23 cellular contexts compared by ENCODE assay signal in genomic region chr4:771464-771863, GRCh38. TPM values are rescaled to one million over a fixed set of nuclear protein-coding genes. Genes with fewer than 3 reads are reported as not detected.
A peak's percentile ranks its signal among the peaks of the same experiment; 100 is the strongest.
DNase-seq lines count a peak whose midpoint lies in the region; ATAC-seq and TF ChIP-seq lines count a peak whose summit lies in the region.
"Had no signal": no experiment of that assay in that cellular context is flagged by ENCODE, and none has a peak within 500 bp of the region (broad histone marks: within the 10 kb centered on the region; RNA-seq: fewer than 3 reads in every experiment).

No MANE protein-coding gene starts in this region.

- no peak overlapping the region for H4K91ac ChIP-seq in mesenchymal stem cell (ENCODE audit: low read length)

- no peak overlapping the region for H2AK5ac ChIP-seq in mesenchymal stem cell (ENCODE audit: low read length, severe bottlenecking)

- POLR2A ChIA-PET in activated CD4-positive, alpha-beta T cell treated with anti-CD3 and anti-CD28 coated beads for 36 hours (lab: Charles Lee), result no interaction called here

- ATAC-seq in activated CD4-positive, alpha-beta T cell treated with anti-CD3 and anti-CD28 coated beads for 36 hours, result no peak
- ATAC-seq in activated CD4-positive, CD25-positive, alpha-beta regulatory T cell treated with anti-CD3 and anti-CD28 coated beads, Interleukin-2, amount 50 U/mL, for 24 hours, result no peak

- peak overlapping the region; percentile 54 for H3K27ac ChIP-seq in cingulate gyrus (ENCODE audit: low read depth, low read length)
- no peak overlapping the region for H3K27ac ChIP-seq in mesenchymal stem cell (ENCODE audit: low read length, poor library complexity, severe bottlenecking)
- H3K27ac ChIP-seq in stomach, result peak overlapping the region in 4 of 5 donors; percentile 33 to 52 (median 42)
- H3K27ac ChIP-seq: BLaER1, ovary, SJSA1 had no signal

- WGBS in mesenchymal stem cell, result 97% methylated on average over 6 of the region's 6 CpGs
- WGBS in stomach, 5 donors, result 40 to 52% (median 49%) methylated on average over 6 of the region's 6 CpGs

- H2AFZ ChIP-seq in mesenchymal stem cell (ENCODE audit: low read depth, low read length), result no peak overlapping the region

- TF ChIP-seq EP300 in stomach (IDR thresholded peaks at IDR 0.05), result no peak

- H3K4me1 Mint-ChIP-seq in activated CD4-positive, alpha-beta T cell treated with anti-CD3 and anti-CD28 coated beads for 36 hours, result peaks cover 31% of the 10 kb centered on the region
- H3K4me1 Mint-ChIP-seq in endothelial cell (ENCODE audit: unreplicated experiment), result peaks cover 22% of the 10 kb centered on the region

- no peak overlapping the region for H3K4me2 ChIP-seq in mesenchymal stem cell (ENCODE audit: low read length, poor library complexity, severe bottlenecking)
- H3K4me2 ChIP-seq: BLaER1 had no signal

- no peaks in the 10 kb centered on the region for H3K9me3 Mint-ChIP-seq in activated CD4-positive, alpha-beta T cell treated with anti-CD3 and anti-CD28 coated beads for 36 hours (ENCODE audit: low read depth)
- H3K9me3 Mint-ChIP-seq in endothelial cell (ENCODE audit: unreplicated experiment), result no peaks in the 10 kb centered on the region
- H3K9me3 Mint-ChIP-seq: activated CD4-positive, alpha-beta T cell treated with anti-CD3 and anti-CD28 coated beads, Interleukin-2, amount 10 ng/mL, durations not matched to agents 24 days and 14 days had no signal

- no peak for DNase-seq in activated CD4-positive, alpha-beta T cell treated with anti-CD3 and anti-CD28 coated beads for 36 hours
- no peak for DNase-seq in activated CD4-positive, alpha-beta T cell treated with anti-CD3 and anti-CD28 coated beads for 4 hours
- DNase-seq in mesenchymal stem cell (no peak), stomach (no peak), endothelial cell (ENCODE audit: low spot score) (no peak), NCI-H345 (lab: John Stamatoyannopoulos, UW) (no peak)
- DNase-seq: 8988T; activated CD4-positive, alpha-beta T cell treated with anti-CD3 and anti-CD28 coated beads, Interleukin-2, amount 10 ng/mL, durations not matched to agents 24 days and 14 days; foreskin fibroblast; GDM1; Kasumi-1; NCI-H1092; OCI-M1; ovary; small intestine; stimulated activated CD4-positive, alpha-beta T cell treated with anti-CD3 and anti-CD28 coated beads, Interleukin-4, amount 100 ng/mL, for 1 hour; T-helper 9 cell; testis had no signal

- intact Hi-C loops in activated CD4-positive, alpha-beta T cell treated with anti-CD3 and anti-CD28 coated beads for 36 hours (cut with DNase I, micrococcal nuclease), result no loop called here
- intact Hi-C loops in stomach (cut with DNase I; ENCODE audit: low total_unique reads), result no loop called here

- H3K27ac Mint-ChIP-seq in activated CD4-positive, alpha-beta T cell treated with anti-CD3 and anti-CD28 coated beads for 36 hours, result peak overlapping the region; percentile 13
- H3K27ac Mint-ChIP-seq in endothelial cell (ENCODE audit: unreplicated experiment), result no peak overlapping the region
- H3K27ac Mint-ChIP-seq: activated CD4-positive, alpha-beta T cell treated with anti-CD3 and anti-CD28 coated beads, Interleukin-2, amount 10 ng/mL, durations not matched to agents 24 days and 14 days had no signal

- CTCF ChIA-PET in activated CD4-positive, alpha-beta T cell treated with anti-CD3 and anti-CD28 coated beads for 36 hours (lab: Charles Lee), result no interaction called here

- no peak overlapping the region for H3K4me3 Mint-ChIP-seq in activated CD4-positive, alpha-beta T cell treated with anti-CD3 and anti-CD28 coated beads for 36 hours
- H3K4me3 Mint-ChIP-seq in endothelial cell (ENCODE audit: unreplicated experiment), result no peak overlapping the region
- H3K4me3 Mint-ChIP-seq: activated CD4-positive, alpha-beta T cell treated with anti-CD3 and anti-CD28 coated beads, Interleukin-2, amount 10 ng/mL, durations not matched to agents 24 days and 14 days had no signal

- peaks cover 2% of the 10 kb centered on the region for H3K79me1 ChIP-seq in mesenchymal stem cell (replicated peaks; ENCODE audit: low read length, poor library complexity, severe bottlenecking)

- peaks cover 66% of the 10 kb centered on the region for H3K36me3 Mint-ChIP-seq in activated CD4-positive, alpha-beta T cell treated with anti-CD3 and anti-CD28 coated beads for 36 hours (ENCODE audit: low read depth)
- peaks cover 50% of the 10 kb centered on the region for H3K36me3 Mint-ChIP-seq in endothelial cell (ENCODE audit: low read depth, unreplicated experiment)

- no peaks in the 10 kb centered on the region for H3K27me3 Mint-ChIP-seq in activated CD4-positive, alpha-beta T cell treated with anti-CD3 and anti-CD28 coated beads for 36 hours
- peaks cover 10% of the 10 kb centered on the region for H3K27me3 Mint-ChIP-seq in endothelial cell (ENCODE audit: unreplicated experiment)
- H3K27me3 Mint-ChIP-seq: activated CD4-positive, alpha-beta T cell treated with anti-CD3 and anti-CD28 coated beads, Interleukin-2, amount 10 ng/mL, durations not matched to agents 24 days and 14 days had no signal

- no peak overlapping the region for H2BK15ac ChIP-seq in mesenchymal stem cell (ENCODE audit: low read depth, poor library complexity, severe bottlenecking)

- no peak overlapping the region for H3K23ac ChIP-seq in mesenchymal stem cell (ENCODE audit: low read length in 2 of 2)

- H2BK12ac ChIP-seq in mesenchymal stem cell (ENCODE audit: low read length in 2 of 2), result no peak overlapping the region

- H3K4ac ChIP-seq in mesenchymal stem cell (ENCODE audit: low read depth in 1 of 2, low read length in 2 of 2), result no peak overlapping the region

- no peak overlapping the region for H3K18ac ChIP-seq in mesenchymal stem cell (ENCODE audit: low read depth in 1 of 2, low read length in 2 of 2)

- H3K36me3 ChIP-seq in mesenchymal stem cell (ENCODE audit: control insufficient read depth in 1 of 2, insufficient read depth in 2 of 2, low read depth in 1 of 2, low read length in 2 of 2) (peaks cover 68 to 77% of the 10 kb centered on the region in 2 experiments), stomach (peaks cover 41 to 98% (median 93%) of the 10 kb centered on the region in 4 donors)
- H3K36me3 ChIP-seq: ovary had no signal

- H2BK120ac ChIP-seq in mesenchymal stem cell (ENCODE audit: low read depth, low read length), result no peak overlapping the region

- no peak for TF ChIP-seq CTCF in stomach (IDR thresholded peaks at IDR 0.05)
- no peak for TF ChIP-seq CTCF in endothelial cell (IDR thresholded peaks at IDR 0.05; ENCODE audit: unreplicated experiment)

- H3K9me3 ChIP-seq in mesenchymal stem cell (ENCODE audit: control insufficient read depth, low read length), result no peaks in the 10 kb centered on the region
- H3K9me3 ChIP-seq in stomach, result no peaks in the 10 kb centered on the region
- H3K9me3 ChIP-seq: ovary, SJSA1, testis had no signal

- H3K27me3 ChIP-seq in mesenchymal stem cell (ENCODE audit: control insufficient read depth in 1 of 2, insufficient read depth in 1 of 2, low read length in 2 of 2), result no peaks in the 10 kb centered on the region
- H3K27me3 ChIP-seq in stomach, result no peaks in the 10 kb centered on the region
- H3K27me3 ChIP-seq: BLaER1, ovary, SJSA1, testis had no signal

- H4K8ac ChIP-seq in mesenchymal stem cell (ENCODE audit: low read length), result no peak overlapping the region

- H3K4me3 ChIP-seq in mesenchymal stem cell (ENCODE audit: insufficient read depth in 1 of 2, low read depth in 1 of 2, low read length in 2 of 2) (peak overlapping the region in 1 of 2 experiments; percentile 11), stomach (no peak overlapping the region)
- H3K4me3 ChIP-seq: BLaER1, coronary artery, ovary, SJSA1, testis had no signal

- H3K4me1 ChIP-seq in mesenchymal stem cell (ENCODE audit: control insufficient read depth, insufficient read depth, low read depth, low read length) (peaks cover 26% of the 10 kb centered on the region), stomach (peaks cover 23 to 67% (median 48%) of the 10 kb centered on the region in 4 donors)
- H3K4me1 ChIP-seq: BLaER1, SJSA1 had no signal

- H3K9ac ChIP-seq in mesenchymal stem cell (ENCODE audit: low read length), result peak overlapping the region; percentile 56
- H3K9ac ChIP-seq: BLaER1 had no signal

- no peak overlapping the region for H3K14ac ChIP-seq in mesenchymal stem cell (ENCODE audit: low read length in 2 of 2)

- no peak overlapping the region for H2BK5ac ChIP-seq in mesenchymal stem cell (ENCODE audit: low read depth, low read length, poor library complexity, severe bottlenecking)

- TF ChIP-seq POLR2A in stomach (IDR thresholded peaks at IDR 0.05), result no peak

RNA-seq across cellular contexts. Expression of gene CPLX1, which starts 54.5 kb away (rescaled TPM):
- under 1 TPM; 0.28 to 0.50 TPM for total RNA-seq in activated CD4-positive, alpha-beta T cell treated with anti-CD3 and anti-CD28 coated beads for 36 hours
- 0.14 TPM for polyA plus RNA-seq in mesenchymal stem cell (2013, experiment 1 of 2)
- 0.10 TPM for polyA plus RNA-seq in mesenchymal stem cell (2013, experiment 2 of 2)
- total RNA-seq in stomach, result 1 to 10 TPM in 1 of 5 donors, under 1 TPM in 1, not detected in 3; 0.37 to 1.2 TPM
- polyA plus RNA-seq in stomach, result 1 to 10 TPM; 1.9 to 2.9 (median 2.6) TPM
- 0.46 TPM for total RNA-seq in endothelial cell (ENCODE audit: unreplicated experiment)
- total RNA-seq: SJSA1 had no signal
